ENCODE assay signal across 1 cellular context in the genomic region with DNA sequence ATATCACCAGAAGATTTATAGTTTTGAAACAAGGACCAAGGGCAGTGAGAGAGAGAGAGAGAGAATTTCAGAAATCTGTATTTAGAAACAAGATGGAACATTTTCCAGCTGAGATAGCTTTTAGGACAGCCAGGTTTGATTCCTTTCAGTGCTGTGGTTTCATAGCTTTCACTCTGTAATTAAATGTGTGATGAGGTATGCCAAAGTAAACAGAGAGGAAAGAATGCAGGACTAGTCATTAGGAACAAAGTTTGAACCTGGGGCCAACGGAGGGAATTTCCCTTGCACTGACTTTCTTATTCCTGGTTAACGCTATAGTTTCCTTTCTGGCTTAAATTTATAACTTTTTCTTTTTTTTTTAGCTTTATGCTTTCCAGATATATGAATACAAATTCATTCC.
TF ChIP-seq lines count a peak whose summit lies in the region.

No MANE protein-coding gene starts in this region.

TF ChIP-seq in HepG2, 621 proteins besides CTCF, POLR2A, EP300 and RAD21 (continued from another document and continues in another):
- no peak for TF ChIP-seq ZNF577 (CRISPR knock-in tag; IDR thresholded peaks at IDR 0.05; ENCODE audit: borderline replicate concordance, low read depth)
- TF ChIP-seq ZNF761 (CRISPR knock-in tag; conservative IDR thresholded peaks at IDR 0.05): no peak
- peak; percentile 82 for TF ChIP-seq ZNF652 (CRISPR knock-in tag; IDR thresholded peaks at IDR 0.05; ENCODE audit: borderline replicate concordance, low read depth)
- TF ChIP-seq ZC3H13 (CRISPR knock-in tag; IDR thresholded peaks at IDR 0.05): no peak
- TF ChIP-seq, protein P1, sequence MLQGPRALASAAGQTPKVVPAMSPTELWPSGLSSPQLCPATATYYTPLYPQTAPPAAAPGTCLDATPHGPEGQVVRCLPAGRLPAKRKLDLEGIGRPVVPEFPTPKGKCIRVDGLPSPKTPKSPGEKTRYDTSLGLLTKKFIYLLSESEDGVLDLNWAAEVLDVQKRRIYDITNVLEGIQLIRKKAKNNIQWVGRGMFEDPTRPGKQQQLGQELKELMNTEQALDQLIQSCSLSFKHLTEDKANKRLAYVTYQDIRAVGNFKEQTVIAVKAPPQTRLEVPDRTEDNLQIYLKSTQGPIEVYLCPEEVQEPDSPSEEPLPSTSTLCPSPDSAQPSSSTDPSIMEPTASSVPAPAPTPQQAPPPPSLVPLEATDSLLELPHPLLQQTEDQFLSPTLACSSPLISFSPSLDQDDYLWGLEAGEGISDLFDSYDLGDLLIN (CRISPR knock-in tag; IDR thresholded peaks at IDR 0.05; ENCODE audit: borderline replicate concordance): no peak
- no peak for TF ChIP-seq ADNP (CRISPR knock-in tag; IDR thresholded peaks at IDR 0.05)
- no peak for TF ChIP-seq ZNF703 (CRISPR knock-in tag; IDR thresholded peaks at IDR 0.05; ENCODE audit: borderline replicate concordance)
- TF ChIP-seq, protein P2, sequence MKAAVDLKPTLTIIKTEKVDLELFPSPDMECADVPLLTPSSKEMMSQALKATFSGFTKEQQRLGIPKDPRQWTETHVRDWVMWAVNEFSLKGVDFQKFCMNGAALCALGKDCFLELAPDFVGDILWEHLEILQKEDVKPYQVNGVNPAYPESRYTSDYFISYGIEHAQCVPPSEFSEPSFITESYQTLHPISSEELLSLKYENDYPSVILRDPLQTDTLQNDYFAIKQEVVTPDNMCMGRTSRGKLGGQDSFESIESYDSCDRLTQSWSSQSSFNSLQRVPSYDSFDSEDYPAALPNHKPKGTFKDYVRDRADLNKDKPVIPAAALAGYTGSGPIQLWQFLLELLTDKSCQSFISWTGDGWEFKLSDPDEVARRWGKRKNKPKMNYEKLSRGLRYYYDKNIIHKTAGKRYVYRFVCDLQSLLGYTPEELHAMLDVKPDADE (CRISPR knock-in tag; IDR thresholded peaks at IDR 0.05): no peak
- TF ChIP-seq HNRNPL (IDR thresholded peaks at IDR 0.05; ENCODE audit: low read depth, low read length): no peak
- TF ChIP-seq SOX5 (CRISPR knock-in tag; IDR thresholded peaks at IDR 0.05; ENCODE audit: borderline replicate concordance): peak; percentile 54; the same call in 1 of the 2 replicates
- TF ChIP-seq ATF7-NPFF (CRISPR knock-in tag; IDR thresholded peaks at IDR 0.05; ENCODE audit: low read depth): no peak
- no peak for TF ChIP-seq ZNF143 (CRISPR knock-in tag; IDR thresholded peaks at IDR 0.05)
- TF ChIP-seq, protein P3, sequence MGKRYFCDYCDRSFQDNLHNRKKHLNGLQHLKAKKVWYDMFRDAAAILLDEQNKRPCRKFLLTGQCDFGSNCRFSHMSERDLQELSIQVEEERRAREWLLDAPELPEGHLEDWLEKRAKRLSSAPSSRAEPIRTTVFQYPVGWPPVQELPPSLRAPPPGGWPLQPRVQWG (CRISPR knock-in tag; IDR thresholded peaks at IDR 0.05; ENCODE audit: borderline replicate concordance, low read depth): no peak
- TF ChIP-seq, protein P4, sequence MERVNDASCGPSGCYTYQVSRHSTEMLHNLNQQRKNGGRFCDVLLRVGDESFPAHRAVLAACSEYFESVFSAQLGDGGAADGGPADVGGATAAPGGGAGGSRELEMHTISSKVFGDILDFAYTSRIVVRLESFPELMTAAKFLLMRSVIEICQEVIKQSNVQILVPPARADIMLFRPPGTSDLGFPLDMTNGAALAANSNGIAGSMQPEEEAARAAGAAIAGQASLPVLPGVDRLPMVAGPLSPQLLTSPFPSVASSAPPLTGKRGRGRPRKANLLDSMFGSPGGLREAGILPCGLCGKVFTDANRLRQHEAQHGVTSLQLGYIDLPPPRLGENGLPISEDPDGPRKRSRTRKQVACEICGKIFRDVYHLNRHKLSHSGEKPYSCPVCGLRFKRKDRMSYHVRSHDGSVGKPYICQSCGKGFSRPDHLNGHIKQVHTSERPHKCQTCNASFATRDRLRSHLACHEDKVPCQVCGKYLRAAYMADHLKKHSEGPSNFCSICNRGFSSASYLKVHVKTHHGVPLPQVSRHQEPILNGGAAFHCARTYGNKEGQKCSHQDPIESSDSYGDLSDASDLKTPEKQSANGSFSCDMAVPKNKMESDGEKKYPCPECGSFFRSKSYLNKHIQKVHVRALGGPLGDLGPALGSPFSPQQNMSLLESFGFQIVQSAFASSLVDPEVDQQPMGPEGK (CRISPR knock-in tag; IDR thresholded peaks at IDR 0.05): no peak
- 0 out of 2 replicates have a peak, but pooled peaks have one; percentile 57 for TF ChIP-seq TOE1 (CRISPR knock-in tag; IDR thresholded peaks at IDR 0.05)
- TF ChIP-seq HNF4A (CRISPR knock-in tag; IDR thresholded peaks at IDR 0.05): peak; percentile 29; the same call in 1 of the 2 replicates
- TF ChIP-seq SCMH1 (CRISPR knock-in tag; IDR thresholded peaks at IDR 0.05; ENCODE audit: borderline replicate concordance): no peak
- no peak for TF ChIP-seq NFYB (CRISPR knock-in tag; IDR thresholded peaks at IDR 0.05)
- no peak for TF ChIP-seq MTA3 (CRISPR knock-in tag; IDR thresholded peaks at IDR 0.05)
- no peak for TF ChIP-seq SETDB1 (CRISPR knock-in tag; IDR thresholded peaks at IDR 0.05; ENCODE audit: borderline replicate concordance)
- TF ChIP-seq MIXL1 (CRISPR knock-in tag; IDR thresholded peaks at IDR 0.05): peak; percentile 80; the same call in 1 of the 2 replicates
- TF ChIP-seq ZNF362 (CRISPR knock-in tag; IDR thresholded peaks at IDR 0.05; ENCODE audit: borderline replicate concordance): no peak
- no peak for TF ChIP-seq CHCHD3 (CRISPR knock-in tag; IDR thresholded peaks at IDR 0.05)
- TF ChIP-seq, protein P5, sequence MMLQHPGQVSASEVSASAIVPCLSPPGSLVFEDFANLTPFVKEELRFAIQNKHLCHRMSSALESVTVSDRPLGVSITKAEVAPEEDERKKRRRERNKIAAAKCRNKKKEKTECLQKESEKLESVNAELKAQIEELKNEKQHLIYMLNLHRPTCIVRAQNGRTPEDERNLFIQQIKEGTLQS (CRISPR knock-in tag; IDR thresholded peaks at IDR 0.05): no peak
- TF ChIP-seq ZNF331 (CRISPR knock-in tag; IDR thresholded peaks at IDR 0.05): no peak
- TF ChIP-seq IRF2 (CRISPR knock-in tag; IDR thresholded peaks at IDR 0.05): no peak
- TF ChIP-seq AHR (CRISPR knock-in tag; IDR thresholded peaks at IDR 0.05): no peak
- TF ChIP-seq ZBTB38 (CRISPR knock-in tag; IDR thresholded peaks at IDR 0.05): no peak
- TF ChIP-seq, protein P6, sequence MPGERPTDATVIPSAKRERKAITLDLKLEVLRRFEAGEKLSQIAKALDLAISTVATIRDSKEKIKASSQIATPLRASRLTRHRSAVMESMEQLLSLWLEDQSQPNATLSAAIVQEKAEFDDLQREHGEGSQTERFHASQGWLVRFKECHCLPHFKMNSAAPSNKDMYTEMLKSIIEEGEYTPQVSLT (CRISPR knock-in tag; IDR thresholded peaks at IDR 0.05; ENCODE audit: borderline replicate concordance, low read depth): no peak
- peak; percentile 50; the same call in 1 of the 2 replicates for TF ChIP-seq FOXA1 (IDR thresholded peaks at IDR 0.05)
- TF ChIP-seq FOXA1 (CRISPR knock-in tag; IDR thresholded peaks at IDR 0.05): peak; percentile 79
- TF ChIP-seq ZBTB8A (CRISPR knock-in tag; IDR thresholded peaks at IDR 0.05; ENCODE audit: borderline replicate concordance, low read depth): no peak
- TF ChIP-seq MAF1 (CRISPR knock-in tag; IDR thresholded peaks at IDR 0.05; ENCODE audit: borderline replicate concordance): no peak
- peak; percentile 84; the same call in 1 of the 2 replicates for TF ChIP-seq TBX3 (IDR thresholded peaks at IDR 0.05; ENCODE audit: borderline replicate concordance)
- TF ChIP-seq ZNF879 (CRISPR knock-in tag; IDR thresholded peaks at IDR 0.05): no peak
- peak; percentile 11; the same call in 1 of the 2 replicates for TF ChIP-seq FOSL2 (CRISPR knock-in tag; IDR thresholded peaks at IDR 0.05)
- no peak for TF ChIP-seq SUZ12 (IDR thresholded peaks at IDR 0.05; ENCODE audit: low read depth, low read length)
- no peak for TF ChIP-seq NCOA5 (CRISPR knock-in tag; IDR thresholded peaks at IDR 0.05)
- TF ChIP-seq, protein P7, sequence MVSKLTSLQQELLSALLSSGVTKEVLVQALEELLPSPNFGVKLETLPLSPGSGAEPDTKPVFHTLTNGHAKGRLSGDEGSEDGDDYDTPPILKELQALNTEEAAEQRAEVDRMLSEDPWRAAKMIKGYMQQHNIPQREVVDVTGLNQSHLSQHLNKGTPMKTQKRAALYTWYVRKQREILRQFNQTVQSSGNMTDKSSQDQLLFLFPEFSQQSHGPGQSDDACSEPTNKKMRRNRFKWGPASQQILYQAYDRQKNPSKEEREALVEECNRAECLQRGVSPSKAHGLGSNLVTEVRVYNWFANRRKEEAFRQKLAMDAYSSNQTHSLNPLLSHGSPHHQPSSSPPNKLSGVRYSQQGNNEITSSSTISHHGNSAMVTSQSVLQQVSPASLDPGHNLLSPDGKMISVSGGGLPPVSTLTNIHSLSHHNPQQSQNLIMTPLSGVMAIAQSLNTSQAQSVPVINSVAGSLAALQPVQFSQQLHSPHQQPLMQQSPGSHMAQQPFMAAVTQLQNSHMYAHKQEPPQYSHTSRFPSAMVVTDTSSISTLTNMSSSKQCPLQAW (CRISPR knock-in tag; IDR thresholded peaks at IDR 0.05): no peak
- TF ChIP-seq, protein P8, sequence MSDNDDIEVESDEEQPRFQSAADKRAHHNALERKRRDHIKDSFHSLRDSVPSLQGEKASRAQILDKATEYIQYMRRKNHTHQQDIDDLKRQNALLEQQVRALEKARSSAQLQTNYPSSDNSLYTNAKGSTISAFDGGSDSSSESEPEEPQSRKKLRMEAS (IDR thresholded peaks at IDR 0.05): no peak
- TF ChIP-seq ZNF383 (CRISPR knock-in tag; IDR thresholded peaks at IDR 0.05; ENCODE audit: borderline replicate concordance): no peak
- TF ChIP-seq JARID2 (CRISPR knock-in tag; IDR thresholded peaks at IDR 0.05; ENCODE audit: insufficient replicate concordance): no peak
- TF ChIP-seq ZBTB7B (CRISPR knock-in tag; IDR thresholded peaks at IDR 0.05): no peak
- TF ChIP-seq, protein P9, sequence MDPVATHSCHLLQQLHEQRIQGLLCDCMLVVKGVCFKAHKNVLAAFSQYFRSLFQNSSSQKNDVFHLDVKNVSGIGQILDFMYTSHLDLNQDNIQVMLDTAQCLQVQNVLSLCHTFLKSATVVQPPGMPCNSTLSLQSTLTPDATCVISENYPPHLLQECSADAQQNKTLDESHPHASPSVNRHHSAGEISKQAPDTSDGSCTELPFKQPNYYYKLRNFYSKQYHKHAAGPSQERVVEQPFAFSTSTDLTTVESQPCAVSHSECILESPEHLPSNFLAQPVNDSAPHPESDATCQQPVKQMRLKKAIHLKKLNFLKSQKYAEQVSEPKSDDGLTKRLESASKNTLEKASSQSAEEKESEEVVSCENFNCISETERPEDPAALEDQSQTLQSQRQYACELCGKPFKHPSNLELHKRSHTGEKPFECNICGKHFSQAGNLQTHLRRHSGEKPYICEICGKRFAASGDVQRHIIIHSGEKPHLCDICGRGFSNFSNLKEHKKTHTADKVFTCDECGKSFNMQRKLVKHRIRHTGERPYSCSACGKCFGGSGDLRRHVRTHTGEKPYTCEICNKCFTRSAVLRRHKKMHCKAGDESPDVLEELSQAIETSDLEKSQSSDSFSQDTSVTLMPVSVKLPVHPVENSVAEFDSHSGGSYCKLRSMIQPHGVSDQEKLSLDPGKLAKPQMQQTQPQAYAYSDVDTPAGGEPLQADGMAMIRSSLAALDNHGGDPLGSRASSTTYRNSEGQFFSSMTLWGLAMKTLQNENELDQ (CRISPR knock-in tag; IDR thresholded peaks at IDR 0.05; ENCODE audit: borderline replicate concordance): no peak
- TF ChIP-seq ZNF34 (CRISPR knock-in tag; IDR thresholded peaks at IDR 0.05; ENCODE audit: borderline replicate concordance): no peak
- TF ChIP-seq RNF219 (CRISPR knock-in tag; IDR thresholded peaks at IDR 0.05): no peak
- TF ChIP-seq SMYD3 (CRISPR knock-in tag; IDR thresholded peaks at IDR 0.05): no peak
- TF ChIP-seq THAP9 (CRISPR knock-in tag; IDR thresholded peaks at IDR 0.05; ENCODE audit: borderline replicate concordance): no peak
- no peak for TF ChIP-seq SNAPC2 (CRISPR knock-in tag; IDR thresholded peaks at IDR 0.05)
